In the genomic region with DNA sequence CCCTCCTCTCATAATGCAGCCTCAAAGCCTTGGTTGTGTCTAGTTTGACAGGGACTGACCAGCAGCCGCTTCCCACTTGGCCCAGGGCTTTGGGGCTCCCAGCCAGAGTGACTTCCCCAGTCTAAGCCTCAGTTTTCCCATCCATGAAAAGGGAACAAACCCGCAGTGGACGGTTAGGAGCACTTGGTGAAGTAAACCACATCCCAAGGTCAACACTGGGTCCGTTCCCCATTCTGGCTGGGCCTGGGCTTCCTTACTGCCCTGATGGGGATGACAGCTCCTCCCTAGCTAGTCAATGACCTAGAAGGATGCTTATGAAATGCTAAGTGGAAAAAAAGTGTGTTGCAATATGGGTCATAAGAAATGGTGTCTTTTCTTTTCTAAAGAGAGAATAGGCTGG, we compare ENCODE assay signal across 1 cellular context.
TF ChIP-seq lines count a peak whose summit lies in the region.

No MANE protein-coding gene starts in this region.

TF ChIP-seq in HepG2, 621 proteins besides CTCF, POLR2A, EP300 and RAD21 (continues in another document):
- TF ChIP-seq ZFP90 (CRISPR knock-in tag; IDR thresholded peaks at IDR 0.05; ENCODE audit: borderline replicate concordance) (no peak), DR1 (CRISPR knock-in tag; IDR thresholded peaks at IDR 0.05) (no peak), ZNF234 (CRISPR knock-in tag; conservative IDR thresholded peaks at IDR 0.05) (no peak), TBX2 (CRISPR knock-in tag; IDR thresholded peaks at IDR 0.05; ENCODE audit: borderline replicate concordance) (no peak), ZNF383 (CRISPR knock-in tag; IDR thresholded peaks at IDR 0.05; ENCODE audit: borderline replicate concordance) (no peak), ZZZ3 (CRISPR knock-in tag; IDR thresholded peaks at IDR 0.05; ENCODE audit: borderline replicate concordance) (0 out of 2 replicates have a peak, but pooled peaks have one; percentile 11), SYNCRIP (IDR thresholded peaks at IDR 0.05; ENCODE audit: insufficient read depth, low read depth, low read length) (no peak), SALL1 (CRISPR knock-in tag; IDR thresholded peaks at IDR 0.05) (0 out of 2 replicates have a peak, but pooled peaks have one; percentile 12), TCF7L2 (IDR thresholded peaks at IDR 0.05; ENCODE audit: low read depth, low read length) (no peak), ZMAT3 (CRISPR knock-in tag; conservative IDR thresholded peaks at IDR 0.05) (no peak), AGO1 (IDR thresholded peaks at IDR 0.05; ENCODE audit: low read depth, low read length, poor library complexity, severe bottlenecking) (no peak), RERE (CRISPR knock-in tag; IDR thresholded peaks at IDR 0.05; ENCODE audit: low read depth) (no peak), ZNF761 (CRISPR knock-in tag; conservative IDR thresholded peaks at IDR 0.05) (no peak), CBX2 (IDR thresholded peaks at IDR 0.05; ENCODE audit: low read depth, low read length) (no peak), CBX2 (CRISPR knock-in tag; IDR thresholded peaks at IDR 0.05; ENCODE audit: low read depth) (no peak), CEBPB (IDR thresholded peaks at IDR 0.05; ENCODE audit: borderline replicate concordance, low read depth, low read length) (peak; percentile 52; the same call in 1 of the 2 replicates), CSRNP2 (CRISPR knock-in tag; conservative IDR thresholded peaks at IDR 0.05; ENCODE audit: low read depth) (no peak), CBFB (CRISPR knock-in tag; IDR thresholded peaks at IDR 0.05) (0 out of 2 replicates have a peak, but pooled peaks have one; percentile 2), NCOR1 (IDR thresholded peaks at IDR 0.05; ENCODE audit: borderline replicate concordance, low read length) (no peak), SOX5 (CRISPR knock-in tag; IDR thresholded peaks at IDR 0.05; ENCODE audit: borderline replicate concordance) (no peak), GABPB1 (CRISPR knock-in tag; IDR thresholded peaks at IDR 0.05) (no peak), ZNF343 (CRISPR knock-in tag; IDR thresholded peaks at IDR 0.05) (no peak), ZNF550 (CRISPR knock-in tag; IDR thresholded peaks at IDR 0.05; ENCODE audit: borderline replicate concordance) (no peak)
- TF ChIP-seq, protein P1, sequence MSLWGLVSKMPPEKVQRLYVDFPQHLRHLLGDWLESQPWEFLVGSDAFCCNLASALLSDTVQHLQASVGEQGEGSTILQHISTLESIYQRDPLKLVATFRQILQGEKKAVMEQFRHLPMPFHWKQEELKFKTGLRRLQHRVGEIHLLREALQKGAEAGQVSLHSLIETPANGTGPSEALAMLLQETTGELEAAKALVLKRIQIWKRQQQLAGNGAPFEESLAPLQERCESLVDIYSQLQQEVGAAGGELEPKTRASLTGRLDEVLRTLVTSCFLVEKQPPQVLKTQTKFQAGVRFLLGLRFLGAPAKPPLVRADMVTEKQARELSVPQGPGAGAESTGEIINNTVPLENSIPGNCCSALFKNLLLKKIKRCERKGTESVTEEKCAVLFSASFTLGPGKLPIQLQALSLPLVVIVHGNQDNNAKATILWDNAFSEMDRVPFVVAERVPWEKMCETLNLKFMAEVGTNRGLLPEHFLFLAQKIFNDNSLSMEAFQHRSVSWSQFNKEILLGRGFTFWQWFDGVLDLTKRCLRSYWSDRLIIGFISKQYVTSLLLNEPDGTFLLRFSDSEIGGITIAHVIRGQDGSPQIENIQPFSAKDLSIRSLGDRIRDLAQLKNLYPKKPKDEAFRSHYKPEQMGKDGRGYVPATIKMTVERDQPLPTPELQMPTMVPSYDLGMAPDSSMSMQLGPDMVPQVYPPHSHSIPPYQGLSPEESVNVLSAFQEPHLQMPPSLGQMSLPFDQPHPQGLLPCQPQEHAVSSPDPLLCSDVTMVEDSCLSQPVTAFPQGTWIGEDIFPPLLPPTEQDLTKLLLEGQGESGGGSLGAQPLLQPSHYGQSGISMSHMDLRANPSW (CRISPR knock-in tag; IDR thresholded peaks at IDR 0.05; ENCODE audit: borderline replicate concordance): no peak
- TF ChIP-seq, protein P2, sequence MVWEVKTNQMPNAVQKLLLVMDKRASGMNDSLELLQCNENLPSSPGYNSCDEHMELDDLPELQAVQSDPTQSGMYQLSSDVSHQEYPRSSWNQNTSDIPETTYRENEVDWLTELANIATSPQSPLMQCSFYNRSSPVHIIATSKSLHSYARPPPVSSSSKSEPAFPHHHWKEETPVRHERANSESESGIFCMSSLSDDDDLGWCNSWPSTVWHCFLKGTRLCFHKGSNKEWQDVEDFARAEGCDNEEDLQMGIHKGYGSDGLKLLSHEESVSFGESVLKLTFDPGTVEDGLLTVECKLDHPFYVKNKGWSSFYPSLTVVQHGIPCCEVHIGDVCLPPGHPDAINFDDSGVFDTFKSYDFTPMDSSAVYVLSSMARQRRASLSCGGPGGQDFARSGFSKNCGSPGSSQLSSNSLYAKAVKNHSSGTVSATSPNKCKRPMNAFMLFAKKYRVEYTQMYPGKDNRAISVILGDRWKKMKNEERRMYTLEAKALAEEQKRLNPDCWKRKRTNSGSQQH (CRISPR knock-in tag; IDR thresholded peaks at IDR 0.05; ENCODE audit: low read depth): no peak
- TF ChIP-seq, protein P3, sequence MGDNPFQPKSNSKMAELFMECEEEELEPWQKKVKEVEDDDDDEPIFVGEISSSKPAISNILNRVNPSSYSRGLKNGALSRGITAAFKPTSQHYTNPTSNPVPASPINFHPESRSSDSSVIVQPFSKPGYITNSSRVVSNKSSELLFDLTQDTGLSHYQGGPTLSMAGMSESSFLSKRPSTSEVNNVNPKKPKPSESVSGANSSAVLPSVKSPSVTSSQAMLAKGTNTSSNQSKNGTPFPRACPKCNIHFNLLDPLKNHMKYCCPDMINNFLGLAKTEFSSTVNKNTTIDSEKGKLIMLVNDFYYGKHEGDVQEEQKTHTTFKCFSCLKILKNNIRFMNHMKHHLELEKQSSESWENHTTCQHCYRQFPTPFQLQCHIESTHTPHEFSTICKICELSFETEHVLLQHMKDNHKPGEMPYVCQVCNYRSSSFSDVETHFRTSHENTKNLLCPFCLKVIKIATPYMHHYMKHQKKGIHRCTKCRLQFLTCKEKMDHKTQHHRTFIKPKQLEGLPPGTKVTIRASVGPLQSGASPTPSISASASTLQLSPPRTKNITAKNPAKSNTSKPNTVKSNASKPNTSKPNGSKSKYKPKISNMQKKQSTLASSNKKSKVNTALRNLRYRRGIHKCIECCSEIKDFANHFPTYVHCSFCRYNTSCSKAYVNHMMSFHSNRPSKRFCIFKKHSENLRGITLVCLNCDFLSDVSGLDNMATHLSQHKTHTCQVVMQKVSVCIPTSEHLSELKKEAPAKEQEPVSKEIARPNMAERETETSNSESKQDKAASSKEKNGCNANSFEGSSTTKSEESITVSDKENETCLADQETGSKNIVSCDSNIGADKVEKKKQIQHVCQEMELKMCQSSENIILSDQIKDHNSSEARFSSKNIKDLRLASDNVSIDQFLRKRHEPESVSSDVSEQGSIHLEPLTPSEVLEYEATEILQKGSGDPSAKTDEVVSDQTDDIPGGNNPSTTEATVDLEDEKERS (CRISPR knock-in tag; IDR thresholded peaks at IDR 0.05): no peak
- TF ChIP-seq, protein P4, sequence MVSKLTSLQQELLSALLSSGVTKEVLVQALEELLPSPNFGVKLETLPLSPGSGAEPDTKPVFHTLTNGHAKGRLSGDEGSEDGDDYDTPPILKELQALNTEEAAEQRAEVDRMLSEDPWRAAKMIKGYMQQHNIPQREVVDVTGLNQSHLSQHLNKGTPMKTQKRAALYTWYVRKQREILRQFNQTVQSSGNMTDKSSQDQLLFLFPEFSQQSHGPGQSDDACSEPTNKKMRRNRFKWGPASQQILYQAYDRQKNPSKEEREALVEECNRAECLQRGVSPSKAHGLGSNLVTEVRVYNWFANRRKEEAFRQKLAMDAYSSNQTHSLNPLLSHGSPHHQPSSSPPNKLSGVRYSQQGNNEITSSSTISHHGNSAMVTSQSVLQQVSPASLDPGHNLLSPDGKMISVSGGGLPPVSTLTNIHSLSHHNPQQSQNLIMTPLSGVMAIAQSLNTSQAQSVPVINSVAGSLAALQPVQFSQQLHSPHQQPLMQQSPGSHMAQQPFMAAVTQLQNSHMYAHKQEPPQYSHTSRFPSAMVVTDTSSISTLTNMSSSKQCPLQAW (CRISPR knock-in tag; IDR thresholded peaks at IDR 0.05): no peak
- TF ChIP-seq, protein P5, sequence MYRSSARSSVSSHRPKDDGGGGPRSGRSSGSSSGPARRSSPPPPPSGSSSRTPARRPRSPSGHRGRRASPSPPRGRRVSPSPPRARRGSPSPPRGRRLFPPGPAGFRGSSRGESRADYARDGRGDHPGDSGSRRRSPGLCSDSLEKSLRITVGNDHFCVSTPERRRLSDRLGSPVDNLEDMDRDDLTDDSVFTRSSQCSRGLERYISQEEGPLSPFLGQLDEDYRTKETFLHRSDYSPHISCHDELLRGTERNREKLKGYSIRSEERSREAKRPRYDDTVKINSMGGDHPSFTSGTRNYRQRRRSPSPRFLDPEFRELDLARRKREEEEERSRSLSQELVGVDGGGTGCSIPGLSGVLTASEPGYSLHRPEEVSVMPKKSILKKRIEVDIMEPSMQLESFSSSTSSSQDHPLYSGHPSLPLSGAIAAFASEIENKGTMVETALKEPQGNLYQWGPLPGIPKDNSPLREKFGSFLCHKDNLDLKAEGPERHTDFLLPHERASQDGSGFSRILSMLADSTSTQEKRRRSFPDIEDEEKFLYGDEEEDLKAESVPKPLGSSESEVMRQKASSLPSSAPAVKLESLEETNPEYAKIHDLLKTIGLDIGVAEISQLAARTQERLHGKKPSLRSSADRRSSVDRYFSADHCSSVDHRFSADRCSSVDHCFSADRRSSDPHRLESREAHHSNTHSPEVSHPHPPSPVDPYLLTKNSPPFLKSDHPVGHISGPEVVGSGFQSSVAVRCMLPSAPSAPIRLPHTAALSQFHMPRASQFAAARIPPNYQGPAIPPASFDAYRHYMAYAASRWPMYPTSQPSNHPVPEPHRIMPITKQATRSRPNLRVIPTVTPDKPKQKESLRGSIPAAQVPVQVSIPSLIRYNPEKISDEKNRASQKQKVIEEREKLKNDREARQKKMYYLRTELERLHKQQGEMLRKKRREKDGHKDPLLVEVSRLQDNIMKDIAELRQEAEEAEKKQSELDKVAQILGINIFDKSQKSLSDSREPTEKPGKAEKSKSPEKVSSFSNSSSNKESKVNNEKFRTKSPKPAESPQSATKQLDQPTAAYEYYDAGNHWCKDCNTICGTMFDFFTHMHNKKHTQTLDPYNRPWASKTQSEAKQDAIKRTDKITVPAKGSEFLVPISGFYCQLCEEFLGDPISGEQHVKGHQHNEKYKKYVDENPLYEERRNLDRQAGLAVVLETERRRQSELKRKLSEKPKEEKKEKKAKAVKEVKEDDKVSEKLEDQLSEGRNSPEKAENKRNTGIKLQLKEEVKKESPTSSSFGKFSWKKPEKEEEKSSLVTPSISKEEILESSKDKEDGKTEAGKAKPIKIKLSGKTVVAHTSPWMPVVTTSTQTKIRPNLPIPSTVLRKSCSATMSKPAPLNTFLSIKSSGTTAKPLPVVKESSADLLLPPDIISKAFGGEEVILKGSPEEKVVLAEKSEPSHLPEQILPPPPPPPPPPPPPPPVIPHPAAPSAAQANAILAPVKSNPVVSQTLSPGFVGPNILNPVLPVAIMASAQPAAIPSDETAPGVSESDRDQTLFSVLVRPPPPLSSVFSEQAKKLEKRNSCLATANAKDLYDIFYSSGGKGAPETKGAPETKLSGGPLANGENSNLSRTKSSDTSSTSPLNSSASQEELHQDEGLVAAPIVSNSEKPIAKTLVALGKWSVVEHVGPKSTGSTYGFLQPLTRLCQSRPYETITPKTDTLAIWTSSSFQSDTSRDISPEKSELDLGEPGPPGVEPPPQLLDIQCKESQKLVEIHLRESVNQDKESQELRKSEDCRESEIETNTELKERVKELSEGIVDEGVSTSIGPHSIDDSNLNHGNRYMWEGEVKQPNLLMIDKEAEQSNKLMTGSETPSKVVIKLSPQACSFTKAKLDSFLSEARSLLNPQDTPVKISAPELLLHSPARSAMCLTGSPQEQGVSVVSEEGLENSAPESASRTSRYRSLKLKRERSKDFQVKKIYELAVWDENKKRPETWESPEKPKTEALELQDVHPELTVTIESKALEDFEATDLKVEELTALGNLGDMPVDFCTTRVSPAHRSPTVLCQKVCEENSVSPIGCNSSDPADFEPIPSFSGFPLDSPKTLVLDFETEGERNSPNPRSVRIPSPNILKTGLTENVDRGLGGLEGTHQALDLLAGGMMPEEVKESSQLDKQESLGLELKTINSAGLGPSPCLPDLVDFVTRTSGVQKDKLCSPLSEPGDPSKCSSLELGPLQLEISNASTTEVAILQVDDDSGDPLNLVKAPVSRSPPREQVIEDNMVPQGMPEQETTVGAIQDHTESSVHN (CRISPR knock-in tag; IDR thresholded peaks at IDR 0.05): 0 out of 2 replicates have a peak, but pooled peaks have one; percentile 40
